In genomic region chr4:10684631-10685030, GRCh38 we compare ENCODE assay signal across 14 cellular contexts. TPM values are rescaled to one million over a fixed set of nuclear protein-coding genes. Genes with fewer than 3 reads are reported as not detected.
DNase-seq lines count a peak whose midpoint lies in the region; ATAC-seq lines count a peak whose summit lies in the region.
"Had no signal": no experiment of that assay in that cellular context is flagged by ENCODE, and none has a peak within 500 bp of the region (broad histone marks: within the 10 kb centered on the region; RNA-seq: fewer than 3 reads in every experiment).

Gene CLNK, minus strand, starts transcription at chr4:10684768. Its CDS starts 16,899 bp downstream, at chr4:10667869.

- peak within 1 kb of the TSS; percentile 52 for H3K27ac Mint-ChIP-seq in activated naive CD8-positive, alpha-beta T cell treated with anti-CD3 and anti-CD28 coated beads, Interleukin-2, amount 50 U/mL, for 24 hours
- H3K27ac Mint-ChIP-seq: activated CD4-positive, alpha-beta T cell treated with anti-CD3 and anti-CD28 coated beads, Interleukin-2, amount 10 ng/mL, durations not matched to agents 7 days and 5 days had no signal

- intact Hi-C loops in Right ventricle myocardium inferior (cut with DNase I) (no loop called here), Right ventricle myocardium superior (cut with DNase I) (no loop called here)

- H3K9me3 Mint-ChIP-seq in activated naive CD8-positive, alpha-beta T cell treated with anti-CD3 and anti-CD28 coated beads, Interleukin-2, amount 50 U/mL, for 24 hours = no peaks in the 10 kb centered on the region
- H3K9me3 Mint-ChIP-seq: activated CD4-positive, alpha-beta T cell treated with anti-CD3 and anti-CD28 coated beads, Interleukin-2, amount 10 ng/mL, durations not matched to agents 7 days and 5 days; brain had no signal

- H3K4me3 Mint-ChIP-seq in activated naive CD8-positive, alpha-beta T cell treated with anti-CD3 and anti-CD28 coated beads, Interleukin-2, amount 50 U/mL, for 24 hours = peak within 1 kb of the TSS; percentile 38
- H3K4me3 Mint-ChIP-seq: activated CD4-positive, alpha-beta T cell treated with anti-CD3 and anti-CD28 coated beads, Interleukin-2, amount 10 ng/mL, durations not matched to agents 7 days and 5 days; brain had no signal

- DNase-seq in activated naive CD8-positive, alpha-beta T cell treated with anti-CD3 and anti-CD28 coated beads, Interleukin-2, amount 50 U/mL, for 24 hours = no peak
- no peak for DNase-seq in NCI-H2029 treated with DMSO at 0.1 percent for 48 hours (lab: John Stamatoyannopoulos, UW)
- DNase-seq in CD1c-positive myeloid dendritic cell (ENCODE audit: extremely low spot score) = no peak
- no peak for DNase-seq in Right ventricle myocardium inferior (ENCODE audit: missing footprints)
- no peak for DNase-seq in Right ventricle myocardium superior
- DNase-seq: activated CD4-positive, alpha-beta T cell treated with anti-CD3 and anti-CD28 coated beads, Interleukin-2, amount 10 ng/mL, durations not matched to agents 7 days and 5 days; DND-41; midbrain; stimulated activated CD4-positive, alpha-beta T cell treated with anti-CD3 and anti-CD28 coated beads, Interleukin-15, amount 100 ng/mL, for 24 hours had no signal

- H3K36me3 Mint-ChIP-seq in activated naive CD8-positive, alpha-beta T cell treated with anti-CD3 and anti-CD28 coated beads, Interleukin-2, amount 50 U/mL, for 24 hours (ENCODE audit: low read depth) = no peaks in the 10 kb centered on the region
- H3K36me3 Mint-ChIP-seq: brain had no signal

- ATAC-seq in GM18520 (IDR thresholded peaks at IDR 0.05; ENCODE audit: unreplicated experiment) (peak; percentile 91), GM21447 (IDR thresholded peaks at IDR 0.05; ENCODE audit: unreplicated experiment) (peak; percentile 84), HG03135 (IDR thresholded peaks at IDR 0.05; ENCODE audit: unreplicated experiment) (peak; percentile 87), Right ventricle myocardium inferior (no peak), Right ventricle myocardium superior (ENCODE audit: poor library complexity) (no peak)
- no peak for ATAC-seq in activated naive CD8-positive, alpha-beta T cell treated with anti-CD3 and anti-CD28 coated beads, Interleukin-2, amount 50 U/mL, for 24 hours

- no peaks in the 10 kb centered on the region for H3K27me3 Mint-ChIP-seq in activated naive CD8-positive, alpha-beta T cell treated with anti-CD3 and anti-CD28 coated beads, Interleukin-2, amount 50 U/mL, for 24 hours
- H3K27me3 Mint-ChIP-seq: activated CD4-positive, alpha-beta T cell treated with anti-CD3 and anti-CD28 coated beads, Interleukin-2, amount 10 ng/mL, durations not matched to agents 7 days and 5 days; brain had no signal

- peaks cover 16% of the 10 kb centered on the region for H3K4me1 Mint-ChIP-seq in activated naive CD8-positive, alpha-beta T cell treated with anti-CD3 and anti-CD28 coated beads, Interleukin-2, amount 50 U/mL, for 24 hours
- H3K4me1 Mint-ChIP-seq: brain had no signal

RNA-seq across cellular contexts. Expression of gene CLNK, which starts in this region (rescaled TPM):
- total RNA-seq in Right ventricle myocardium inferior (not detected), Right ventricle myocardium superior (not detected)
- total RNA-seq: activated CD4-positive, alpha-beta T cell treated with anti-CD3 and anti-CD28 coated beads, Interleukin-2, amount 10 ng/mL, durations not matched to agents 7 days and 5 days; thoracic aorta had no signal

Comparison
In these comparisons a context has a peak if more than half of its experiments do, and no peak if none do; other contexts are left out.
1. ATAC-seq: peak in GM18520 (single experiment), GM21447 (single experiment) and HG03135 (single experiment); none in activated naive CD8-positive, alpha-beta T cell treated with anti-CD3 and anti-CD28 coated beads, Interleukin-2, amount 50 U/mL, for 24 hours (single experiment), Right ventricle myocardium inferior (single experiment) and Right ventricle myocardium superior (single experiment).